ENCODE assay signal across 1 cellular context in the genomic region with DNA sequence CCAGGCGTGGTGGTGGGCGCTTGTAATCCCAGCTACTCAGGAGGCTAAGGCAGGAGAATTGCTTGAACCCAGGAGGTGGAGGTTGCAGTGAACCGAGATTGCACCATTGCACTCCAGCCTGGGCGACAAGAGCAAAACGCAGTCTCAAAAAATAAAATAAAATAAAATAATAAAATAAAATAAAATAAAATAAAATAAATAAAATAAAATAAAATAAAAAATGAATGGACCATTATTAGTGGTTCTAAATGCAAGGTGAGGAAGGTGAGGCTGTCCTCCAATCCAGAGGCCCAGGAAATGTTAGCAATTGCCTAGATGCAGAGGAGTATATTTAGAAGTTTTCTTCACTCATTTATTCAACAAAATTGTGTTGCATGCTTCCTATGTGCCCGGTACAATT. TPM values are rescaled to one million over a fixed set of nuclear protein-coding genes. Genes with fewer than 3 reads are reported as not detected.
"Had no signal": no experiment of that assay in that cellular context is flagged by ENCODE, and none has a peak within 500 bp of the region (broad histone marks: within the 10 kb centered on the region; RNA-seq: fewer than 3 reads in every experiment).

No MANE protein-coding gene starts in this region.

RNA-seq across cellular contexts. Expression of gene CRMP1, which starts 55.4 kb away (rescaled TPM):
- total RNA-seq: subcutaneous adipose tissue had no signal
